ENCODE assay signal across 1 cellular context in the genomic region with DNA sequence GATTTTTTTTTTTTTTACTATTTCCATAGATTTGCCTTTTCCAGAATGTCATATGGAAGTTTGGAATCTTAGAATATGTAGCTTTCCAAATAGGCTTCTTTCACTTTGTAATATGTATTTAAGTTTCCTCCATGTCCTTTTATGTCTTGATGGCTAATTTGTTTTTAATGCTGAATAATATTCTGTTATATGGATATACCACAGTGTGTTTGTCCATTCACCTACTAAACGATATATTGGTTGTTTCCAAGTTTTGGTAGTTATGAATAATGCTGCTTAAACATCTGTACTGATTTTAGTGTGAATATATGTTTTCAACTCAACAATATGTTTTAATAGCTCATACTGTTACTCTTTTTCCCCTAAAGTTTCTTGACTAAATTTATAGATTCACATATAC.
TF ChIP-seq lines count a peak whose summit lies in the region.

No MANE protein-coding gene starts in this region.

TF ChIP-seq in SK-N-SH, 30 proteins besides CTCF, POLR2A, EP300 and RAD21 (continued from another document):
- TF ChIP-seq TAF1 (IDR thresholded peaks at IDR 0.05; ENCODE audit: borderline replicate concordance, low read depth, low read length) = no peak
- TF ChIP-seq TCF12 (IDR thresholded peaks at IDR 0.05) = no peak
- TF ChIP-seq, protein P1, sequence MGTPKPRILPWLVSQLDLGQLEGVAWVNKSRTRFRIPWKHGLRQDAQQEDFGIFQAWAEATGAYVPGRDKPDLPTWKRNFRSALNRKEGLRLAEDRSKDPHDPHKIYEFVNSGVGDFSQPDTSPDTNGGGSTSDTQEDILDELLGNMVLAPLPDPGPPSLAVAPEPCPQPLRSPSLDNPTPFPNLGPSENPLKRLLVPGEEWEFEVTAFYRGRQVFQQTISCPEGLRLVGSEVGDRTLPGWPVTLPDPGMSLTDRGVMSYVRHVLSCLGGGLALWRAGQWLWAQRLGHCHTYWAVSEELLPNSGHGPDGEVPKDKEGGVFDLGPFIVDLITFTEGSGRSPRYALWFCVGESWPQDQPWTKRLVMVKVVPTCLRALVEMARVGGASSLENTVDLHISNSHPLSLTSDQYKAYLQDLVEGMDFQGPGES (IDR thresholded peaks at IDR 0.05; ENCODE audit: low read depth, low read length) = no peak
- no peak for TF ChIP-seq MEF2A (IDR thresholded peaks at IDR 0.05; ENCODE audit: borderline replicate concordance, low read depth)
- no peak for TF ChIP-seq SIN3A (IDR thresholded peaks at IDR 0.05; ENCODE audit: borderline replicate concordance, low read depth, low read length)
- TF ChIP-seq FOSL2 (IDR thresholded peaks at IDR 0.05; ENCODE audit: borderline replicate concordance, low read depth) = no peak
- TF ChIP-seq, protein P2, sequence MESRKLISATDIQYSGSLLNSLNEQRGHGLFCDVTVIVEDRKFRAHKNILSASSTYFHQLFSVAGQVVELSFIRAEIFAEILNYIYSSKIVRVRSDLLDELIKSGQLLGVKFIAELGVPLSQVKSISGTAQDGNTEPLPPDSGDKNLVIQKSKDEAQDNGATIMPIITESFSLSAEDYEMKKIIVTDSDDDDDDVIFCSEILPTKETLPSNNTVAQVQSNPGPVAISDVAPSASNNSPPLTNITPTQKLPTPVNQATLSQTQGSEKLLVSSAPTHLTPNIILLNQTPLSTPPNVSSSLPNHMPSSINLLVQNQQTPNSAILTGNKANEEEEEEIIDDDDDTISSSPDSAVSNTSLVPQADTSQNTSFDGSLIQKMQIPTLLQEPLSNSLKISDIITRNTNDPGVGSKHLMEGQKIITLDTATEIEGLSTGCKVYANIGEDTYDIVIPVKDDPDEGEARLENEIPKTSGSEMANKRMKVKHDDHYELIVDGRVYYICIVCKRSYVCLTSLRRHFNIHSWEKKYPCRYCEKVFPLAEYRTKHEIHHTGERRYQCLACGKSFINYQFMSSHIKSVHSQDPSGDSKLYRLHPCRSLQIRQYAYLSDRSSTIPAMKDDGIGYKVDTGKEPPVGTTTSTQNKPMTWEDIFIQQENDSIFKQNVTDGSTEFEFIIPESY (IDR thresholded peaks at IDR 0.05; ENCODE audit: borderline replicate concordance, low read depth) = no peak
- TF ChIP-seq FOXJ3 (CRISPR knock-in tag; IDR thresholded peaks at IDR 0.05) = no peak
